18 cellular contexts compared by ENCODE assay signal in the genomic region with DNA sequence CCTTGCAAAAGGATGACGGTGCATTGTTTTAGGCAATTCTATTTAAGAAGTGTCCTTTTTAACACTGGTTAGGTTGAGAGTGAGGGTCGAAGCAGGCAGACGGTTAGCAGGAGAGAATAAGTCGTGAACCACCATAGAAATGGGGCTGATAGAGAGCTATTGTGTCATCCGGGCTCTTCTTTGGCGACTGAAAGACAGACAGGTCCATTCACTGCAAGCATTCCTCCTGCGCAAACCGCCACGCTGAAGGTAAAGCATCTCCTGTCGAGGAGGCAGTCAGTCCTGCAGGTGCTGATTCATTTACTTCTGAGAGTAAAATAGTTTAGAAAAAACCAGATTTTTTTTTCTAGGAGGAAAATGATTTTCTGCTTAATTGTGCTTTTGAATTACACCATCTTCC.
DNase-seq lines count a peak whose midpoint lies in the region; ATAC-seq and TF ChIP-seq lines count a peak whose summit lies in the region.
"Had no signal": no experiment of that assay in that cellular context is flagged by ENCODE, and none has a peak within 500 bp of the region (broad histone marks: within the 10 kb centered on the region; RNA-seq: fewer than 3 reads in every experiment).

No MANE protein-coding gene starts in this region.

- H3K36me3 Mint-ChIP-seq in activated T-helper 2 cell treated with anti-CD3 and anti-CD28 coated beads, Interferon-gamma antibody, Interleukin-2, Interleukin-4, amounts not matched to agents 10 μg/mL and 5 μg/mL and 100 μg/mL, durations not matched to agents 14 hours and 24 hours and 36 hours (ENCODE audit: low read depth): no peaks in the 10 kb centered on the region

- no peak for ATAC-seq in gastroesophageal sphincter
- no peak for ATAC-seq in HG02759 (IDR thresholded peaks at IDR 0.05; ENCODE audit: unreplicated experiment)
- ATAC-seq: HCT116 had no signal

- no peaks in the 10 kb centered on the region for H3K4me1 Mint-ChIP-seq in activated T-helper 2 cell treated with anti-CD3 and anti-CD28 coated beads, Interferon-gamma antibody, Interleukin-2, Interleukin-4, amounts not matched to agents 10 μg/mL and 5 μg/mL and 100 μg/mL, durations not matched to agents 14 hours and 24 hours and 36 hours (ENCODE audit: low read depth)
- H3K4me1 Mint-ChIP-seq: B cell had no signal

- H3K27me3 ChIP-seq in gastroesophageal sphincter (peaks cover 15% of the 10 kb centered on the region), WERI-Rb-1 (ENCODE audit: insufficient read depth, low read depth, severe bottlenecking) (peaks cover 42% of the 10 kb centered on the region)

- no peaks in the 10 kb centered on the region for H3K9me3 ChIP-seq in gastroesophageal sphincter
- H3K9me3 ChIP-seq in WERI-Rb-1 (ENCODE audit: severe bottlenecking): no peaks in the 10 kb centered on the region
- H3K9me3 ChIP-seq: neutrophil had no signal

- TF ChIP-seq EP300 in gastroesophageal sphincter (IDR thresholded peaks at IDR 0.05): no peak

- peak overlapping the region in 3 of 4 donors; percentile 57 to 79 (median 79) for H3K27ac ChIP-seq in gastroesophageal sphincter
- no peak overlapping the region for H3K27ac ChIP-seq in WERI-Rb-1
- H3K27ac ChIP-seq: neutrophil, RWPE1 had no signal

- 53 to 57% methylated on average over 9 to 10 of the region's 10 CpGs for WGBS in gastroesophageal sphincter (ENCODE audit: low coverage in 1 of 2), 2 donors

- H3K36me3 ChIP-seq in gastroesophageal sphincter (no peaks in the 10 kb centered on the region), WERI-Rb-1 (no peaks in the 10 kb centered on the region)
- H3K36me3 ChIP-seq: neutrophil had no signal

- H3K4me3 ChIP-seq in gastroesophageal sphincter (peak overlapping the region in 1 of 2 donors; percentile 60), WERI-Rb-1 (ENCODE audit: low read depth, low read length) (no peak overlapping the region)

- TF ChIP-seq CTCF in gastroesophageal sphincter (IDR thresholded peaks at IDR 0.05) (no peak), WERI-Rb-1 (IDR thresholded peaks at IDR 0.05; ENCODE audit: low read depth, low read length) (no peak)

- H3K4me3 Mint-ChIP-seq in activated T-helper 2 cell treated with anti-CD3 and anti-CD28 coated beads, Interferon-gamma antibody, Interleukin-2, Interleukin-4, amounts not matched to agents 10 μg/mL and 5 μg/mL and 100 μg/mL, durations not matched to agents 14 hours and 24 hours and 36 hours (ENCODE audit: low read depth): no peak overlapping the region
- H3K4me3 Mint-ChIP-seq: activated naive CD4-positive, alpha-beta T cell treated with anti-CD3 and anti-CD28 coated beads for 36 hours; B cell; stimulated activated naive CD8-positive, alpha-beta T cell treated with anti-CD3 and anti-CD28 coated beads, Interleukin-15, Interleukin-2, amounts not matched to agents 100 ng/mL and 50 ng/mL, for 24 hours had no signal

- intact Hi-C loops in activated T-helper 2 cell treated with anti-CD3 and anti-CD28 coated beads, Interferon-gamma antibody, Interleukin-2, Interleukin-4, amounts not matched to agents 10 μg/mL and 5 μg/mL and 100 μg/mL, durations not matched to agents 14 hours and 24 hours and 36 hours (cut with micrococcal nuclease): no loop called here

- TF ChIP-seq POLR2A in gastroesophageal sphincter (IDR thresholded peaks at IDR 0.05): no peak
- TF ChIP-seq POLR2A in erythroblast (IDR thresholded peaks at IDR 0.05; ENCODE audit: low read length): no peak

- DNase-seq in Ammon's horn (ENCODE audit: low spot score) (peak; percentile 14), NCI-H526 (lab: John Stamatoyannopoulos, UW) (peak; percentile 78 to 86), putamen (ENCODE audit: low spot score) (peak; percentile 5), WERI-Rb-1 (no peak), erythroblast (lab: John Stamatoyannopoulos, UW) (no peak)
- no peak for DNase-seq in activated T-helper 2 cell treated with anti-CD3 and anti-CD28 coated beads, Interferon-gamma antibody, Interleukin-2, Interleukin-4, amounts not matched to agents 10 μg/mL and 5 μg/mL and 100 μg/mL, durations not matched to agents 14 hours and 24 hours and 36 hours (ENCODE audit: low spot score)
- DNase-seq: activated CD4-positive, CD25-positive, alpha-beta regulatory T cell; activated naive CD4-positive, alpha-beta T cell treated with anti-CD3 and anti-CD28 coated beads for 36 hours; effector CD4-positive, alpha-beta T cell; IMR-90; NK-92 treated with Interleukin-12 subunit alpha and Interleukin-12 subunit beta, amount 100 ng/mL, for 24 hours had no signal

- no peak overlapping the region for H3K27ac Mint-ChIP-seq in activated T-helper 2 cell treated with anti-CD3 and anti-CD28 coated beads, Interferon-gamma antibody, Interleukin-2, Interleukin-4, amounts not matched to agents 10 μg/mL and 5 μg/mL and 100 μg/mL, durations not matched to agents 14 hours and 24 hours and 36 hours
- H3K27ac Mint-ChIP-seq: activated naive CD4-positive, alpha-beta T cell treated with anti-CD3 and anti-CD28 coated beads for 36 hours; B cell; stimulated activated naive CD8-positive, alpha-beta T cell treated with anti-CD3 and anti-CD28 coated beads, Interleukin-15, Interleukin-2, amounts not matched to agents 100 ng/mL and 50 ng/mL, for 24 hours had no signal

- H3K4me1 ChIP-seq in gastroesophageal sphincter: peaks cover 0 to 10% (median 0%) of the 10 kb centered on the region in 3 donors

- peaks cover 36% of the 10 kb centered on the region for H3K27me3 Mint-ChIP-seq in activated T-helper 2 cell treated with anti-CD3 and anti-CD28 coated beads, Interferon-gamma antibody, Interleukin-2, Interleukin-4, amounts not matched to agents 10 μg/mL and 5 μg/mL and 100 μg/mL, durations not matched to agents 14 hours and 24 hours and 36 hours (ENCODE audit: low read depth)
- H3K27me3 Mint-ChIP-seq: B cell had no signal

- H3K9me3 Mint-ChIP-seq in activated T-helper 2 cell treated with anti-CD3 and anti-CD28 coated beads, Interferon-gamma antibody, Interleukin-2, Interleukin-4, amounts not matched to agents 10 μg/mL and 5 μg/mL and 100 μg/mL, durations not matched to agents 14 hours and 24 hours and 36 hours: no peaks in the 10 kb centered on the region
- H3K9me3 Mint-ChIP-seq: activated naive CD4-positive, alpha-beta T cell treated with anti-CD3 and anti-CD28 coated beads for 36 hours; stimulated activated naive CD8-positive, alpha-beta T cell treated with anti-CD3 and anti-CD28 coated beads, Interleukin-15, Interleukin-2, amounts not matched to agents 100 ng/mL and 50 ng/mL, for 24 hours had no signal

Comparison
In these comparisons a context has a peak if more than half of its experiments do, and no peak if none do; other contexts are left out.
1. DNase-seq: peak in Ammon's horn (single experiment), NCI-H526 (2 of 2) and putamen (single experiment); none in activated T-helper 2 cell treated with anti-CD3 and anti-CD28 coated beads, Interferon-gamma antibody, Interleukin-2, Interleukin-4, amounts not matched to agents 10 μg/mL and 5 μg/mL and 100 μg/mL, durations not matched to agents 14 hours and 24 hours and 36 hours (single experiment), WERI-Rb-1 (single experiment) and erythroblast (0 of 2).